ENCODE assay signal across 9 cellular contexts in the genomic region with DNA sequence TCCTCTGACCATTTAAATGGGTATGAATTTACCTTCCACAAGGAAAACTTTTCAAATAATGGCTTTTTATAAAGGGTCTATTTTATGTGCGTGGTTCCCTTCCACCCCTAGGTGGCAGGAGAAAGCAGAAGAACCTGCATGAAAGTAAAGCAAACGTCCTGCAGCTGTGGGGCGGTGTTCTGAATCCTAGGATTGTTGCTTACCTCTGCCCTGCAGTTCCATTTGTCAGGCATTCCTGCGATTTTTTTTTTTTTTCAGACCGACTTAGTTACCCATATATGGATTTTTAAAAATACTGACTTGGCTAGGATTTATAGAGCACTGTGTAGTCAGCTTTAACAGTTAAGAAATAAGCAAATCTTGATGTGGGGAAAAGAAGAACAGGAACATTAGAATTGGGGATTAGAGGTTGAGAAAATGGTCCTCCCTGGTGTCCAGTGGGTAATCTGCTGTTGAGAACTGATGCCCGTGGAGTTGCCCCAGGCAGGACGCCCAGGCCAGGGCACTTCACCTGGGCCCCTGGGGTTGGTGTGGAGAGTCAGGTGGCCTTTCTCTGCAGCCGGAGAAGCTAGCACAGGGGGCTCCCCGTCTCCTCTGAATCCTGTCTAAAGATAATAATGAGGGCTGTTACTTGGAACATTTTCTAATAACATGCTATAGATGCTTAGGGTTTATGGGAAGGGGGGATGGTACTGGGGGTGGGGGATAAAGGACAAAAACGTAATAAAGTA. TPM values are rescaled to one million over a fixed set of nuclear protein-coding genes. Genes with fewer than 3 reads are reported as not detected.
DNase-seq lines count a peak whose midpoint lies in the region; ATAC-seq, FAIRE-seq and TF ChIP-seq lines count a peak whose summit lies in the region.
"Had no signal": no experiment of that assay in that cellular context is flagged by ENCODE, and none has a peak within 500 bp of the region (broad histone marks: within the 10 kb centered on the region; RNA-seq: fewer than 3 reads in every experiment).

No MANE protein-coding gene starts in this region.

- no peak overlapping the region for H3K27ac Mint-ChIP-seq in activated CD4-positive, alpha-beta memory T cell treated with anti-CD3 and anti-CD28 coated beads, Interleukin-2, amount 10 ng/mL, durations not matched to agents 7 days and 5 days
- peak overlapping the region in 5 of 10 donors; percentile 2 to 88 (median 28) for H3K27ac Mint-ChIP-seq in naive thymus-derived CD8-positive, alpha-beta T cell

- no peak for FAIRE-seq in H54 (lab: Jason Lieb, UNC)

- H3K36me3 ChIP-seq in stomach smooth muscle (ENCODE audit: control insufficient read depth in 2 of 2, insufficient read depth in 2 of 2, low read length in 2 of 2): peaks cover 18 to 21% of the 10 kb centered on the region in 2 donors

- peak overlapping the region; percentile 41 for H3K27ac ChIP-seq in stomach smooth muscle (ENCODE audit: low read length)

- H3K27me3 Mint-ChIP-seq in activated CD4-positive, alpha-beta memory T cell treated with anti-CD3 and anti-CD28 coated beads, Interleukin-2, amount 10 ng/mL, durations not matched to agents 7 days and 5 days: no peaks in the 10 kb centered on the region
- no peaks in the 10 kb centered on the region for H3K27me3 Mint-ChIP-seq in naive thymus-derived CD8-positive, alpha-beta T cell
- H3K27me3 Mint-ChIP-seq: dendritic cell treated with granulocyte-macrophage colony-stimulating factor and Interleukin-4, amounts not matched to agents 40 ng/mL and 50 ng/mL, for 4 days had no signal

- CTCF ChIA-PET in activated CD4-positive, alpha-beta memory T cell treated with anti-CD3 and anti-CD28 coated beads, Interleukin-2, amount 10 ng/mL, durations not matched to agents 7 days and 5 days (lab: Charles Lee): interaction anchor here (0.5 to 4.0 kb wide), 26 partner anchors 8 to 1512 kb away, joined by 3 to 32 read pairs (median 4); partner anchors contain the start of genes LTC4S, MAML1 and RUFY1

- H3K4me1 Mint-ChIP-seq in activated CD4-positive, alpha-beta memory T cell treated with anti-CD3 and anti-CD28 coated beads, Interleukin-2, amount 10 ng/mL, durations not matched to agents 7 days and 5 days: peaks cover 55% of the 10 kb centered on the region
- peaks cover 33 to 73% (median 60%) of the 10 kb centered on the region in 4 donors for H3K4me1 Mint-ChIP-seq in naive thymus-derived CD8-positive, alpha-beta T cell

- DNase-seq in DMS114 treated with DMSO at 0.1 percent for 48 hours (lab: John Stamatoyannopoulos, UW; ENCODE audit: unreplicated experiment): peak; percentile 54
- peak; percentile 68 for DNase-seq in H54 (ENCODE audit: insufficient read length, low spot score)
- DNase-seq in NCI-H2227 (lab: John Stamatoyannopoulos, UW; ENCODE audit: unreplicated experiment): peak; percentile 38
- peak; percentile 54 for DNase-seq in activated CD4-positive, alpha-beta memory T cell treated with anti-CD3 and anti-CD28 coated beads, Interleukin-2, amount 10 ng/mL, durations not matched to agents 7 days and 5 days
- peak; percentile 20 to 76 (median 52) for DNase-seq in naive thymus-derived CD8-positive, alpha-beta T cell

- H3K36me3 Mint-ChIP-seq in activated CD4-positive, alpha-beta memory T cell treated with anti-CD3 and anti-CD28 coated beads, Interleukin-2, amount 10 ng/mL, durations not matched to agents 7 days and 5 days (ENCODE audit: low read depth): peaks cover 30% of the 10 kb centered on the region
- H3K36me3 Mint-ChIP-seq in naive thymus-derived CD8-positive, alpha-beta T cell: peaks cover 0 to 42% (median 0%) of the 10 kb centered on the region in 3 donors

- no peak for TF ChIP-seq POLR2A in H54 (IDR thresholded peaks at IDR 0.05; ENCODE audit: low read depth, low read length)

- peak overlapping the region in 1 of 2 donors; percentile 8 for H3K4me3 ChIP-seq in stomach smooth muscle (ENCODE audit: low read length in 2 of 2)

- H3K9me3 Mint-ChIP-seq in activated CD4-positive, alpha-beta memory T cell treated with anti-CD3 and anti-CD28 coated beads, Interleukin-2, amount 10 ng/mL, durations not matched to agents 7 days and 5 days: no peaks in the 10 kb centered on the region
- H3K9me3 Mint-ChIP-seq in naive thymus-derived CD8-positive, alpha-beta T cell: no peaks in the 10 kb centered on the region
- H3K9me3 Mint-ChIP-seq: dendritic cell treated with granulocyte-macrophage colony-stimulating factor and Interleukin-4, amounts not matched to agents 40 ng/mL and 50 ng/mL, for 4 days had no signal

- H3K4me1 ChIP-seq in stomach smooth muscle (ENCODE audit: control insufficient read depth, insufficient read depth, low read length): peaks cover 48% of the 10 kb centered on the region

- POLR2A ChIA-PET in activated CD4-positive, alpha-beta memory T cell treated with anti-CD3 and anti-CD28 coated beads, Interleukin-2, amount 10 ng/mL, durations not matched to agents 7 days and 5 days (lab: Charles Lee): interaction anchor here (0.6 to 2.0 kb wide), 9 partner anchors 13 to 140 kb away, joined by 3 to 7 read pairs (median 3); partner anchors contain the start of genes HNRNPH1 and MAML1
- POLR2A ChIA-PET in naive thymus-derived CD8-positive, alpha-beta T cell (lab: Charles Lee): interaction anchor here (0.6 to 2.1 kb wide), 6 partner anchors 12 to 1585 kb away, joined by 3 to 14 read pairs (median 4); partner anchors contain the start of gene LTC4S

- H3K4me3 Mint-ChIP-seq in activated CD4-positive, alpha-beta memory T cell treated with anti-CD3 and anti-CD28 coated beads, Interleukin-2, amount 10 ng/mL, durations not matched to agents 7 days and 5 days: no peak overlapping the region
- H3K4me3 Mint-ChIP-seq in naive thymus-derived CD8-positive, alpha-beta T cell: peak overlapping the region in 2 of 10 donors; percentile 24 to 36
- H3K4me3 Mint-ChIP-seq: dendritic cell treated with granulocyte-macrophage colony-stimulating factor and Interleukin-4, amounts not matched to agents 40 ng/mL and 50 ng/mL, for 4 days had no signal

- H3K9ac ChIP-seq in stomach smooth muscle (ENCODE audit: low read length in 2 of 2): no peak overlapping the region

- peak; percentile 68 for ATAC-seq in esophagus mucosa
- ATAC-seq in naive thymus-derived CD8-positive, alpha-beta T cell: peak; percentile 63 to 81
- no peak for ATAC-seq in GM19397 (IDR thresholded peaks at IDR 0.05; ENCODE audit: unreplicated experiment)

- no peaks in the 10 kb centered on the region for H3K9me3 ChIP-seq in stomach smooth muscle (ENCODE audit: control insufficient read depth in 2 of 2, low read length in 2 of 2)

- H3K27me3 ChIP-seq in stomach smooth muscle (ENCODE audit: control insufficient read depth in 1 of 2, insufficient read depth in 2 of 2, low read length in 2 of 2): no peaks in the 10 kb centered on the region

RNA-seq across cellular contexts. Expression of gene LTC4S, which starts 30.4 kb away (rescaled TPM):
- total RNA-seq in activated CD4-positive, alpha-beta memory T cell treated with anti-CD3 and anti-CD28 coated beads, Interleukin-2, amount 10 ng/mL, durations not matched to agents 7 days and 5 days: 1 to 10 TPM; 2.1 to 3.3 TPM
- 5.1 TPM for total RNA-seq in esophagus mucosa
- 1 to 10 TPM; 5.5 to 6.1 TPM for total RNA-seq in naive thymus-derived CD8-positive, alpha-beta T cell
- 1 to 10 TPM; 1.5 to 2.9 (median 2.0) TPM for polyA plus RNA-seq in naive thymus-derived CD8-positive, alpha-beta T cell

RNA-seq across cellular contexts. Expression of gene MAML1, which starts 30.8 kb away (rescaled TPM):
- total RNA-seq in activated CD4-positive, alpha-beta memory T cell treated with anti-CD3 and anti-CD28 coated beads, Interleukin-2, amount 10 ng/mL, durations not matched to agents 7 days and 5 days: 10 to 100 TPM; 33.3 to 35.2 TPM
- 15.4 TPM for total RNA-seq in esophagus mucosa
- 10 to 100 TPM; 45.0 to 48.5 TPM for total RNA-seq in naive thymus-derived CD8-positive, alpha-beta T cell
- polyA plus RNA-seq in naive thymus-derived CD8-positive, alpha-beta T cell: 1 to 10 TPM; 2.8 to 9.6 (median 3.3) TPM

RNA-seq across cellular contexts. Expression of gene MGAT4B, which starts 43.3 kb away (rescaled TPM):
- 10 to 100 TPM; 94.8 to 95.7 TPM for total RNA-seq in activated CD4-positive, alpha-beta memory T cell treated with anti-CD3 and anti-CD28 coated beads, Interleukin-2, amount 10 ng/mL, durations not matched to agents 7 days and 5 days
- total RNA-seq in esophagus mucosa: 72.1 TPM
- total RNA-seq in naive thymus-derived CD8-positive, alpha-beta T cell: 100 to 1,000 TPM; 170 to 175 TPM
- polyA plus RNA-seq in naive thymus-derived CD8-positive, alpha-beta T cell: 10 to 100 TPM in 2 of 3 donors, 1 to 10 TPM in 1; 7.8 to 20.9 (median 13.5) TPM

RNA-seq across cellular contexts. Expression of gene SQSTM1, which starts 57.3 kb away (rescaled TPM):
- 100 to 1,000 TPM; 178 to 183 TPM for total RNA-seq in activated CD4-positive, alpha-beta memory T cell treated with anti-CD3 and anti-CD28 coated beads, Interleukin-2, amount 10 ng/mL, durations not matched to agents 7 days and 5 days
- 126 TPM for total RNA-seq in esophagus mucosa
- 100 to 1,000 TPM; 357 to 370 TPM for total RNA-seq in naive thymus-derived CD8-positive, alpha-beta T cell
- 100 to 1,000 TPM; 144 to 157 (median 150) TPM for polyA plus RNA-seq in naive thymus-derived CD8-positive, alpha-beta T cell
